1 cellular context compared by ENCODE assay signal in genomic region chr14:103628684-103629502, GRCh38.
TF ChIP-seq lines count a peak whose summit lies in the region.

TSS of gene KLC1 (plus strand) at chr14:103629211. CDS start at chr14:103654565, 25,354 bp downstream.

TF ChIP-seq in GM12878, 131 proteins besides CTCF, POLR2A, EP300 and RAD21 (continued from another document and continues in another):
- TF ChIP-seq BCLAF1 (IDR thresholded peaks at IDR 0.05) (no peak), SMAD5 (IDR thresholded peaks at IDR 0.05; ENCODE audit: low read depth) (peak; percentile 50; the same call in 1 of the 2 replicates), HDAC2 (IDR thresholded peaks at IDR 0.05) (no peak), ZNF24 (IDR thresholded peaks at IDR 0.05) (peak; percentile 21; the same call in 1 of the 2 replicates), YBX1 (IDR thresholded peaks at IDR 0.05) (no peak), POLR2AphosphoS5 (IDR thresholded peaks at IDR 0.05; ENCODE audit: low read length) (peak; percentile 78), PBX3 (IDR thresholded peaks at IDR 0.05; ENCODE audit: insufficient replicate concordance, low read depth, low read length) (no peak), NFYA (IDR thresholded peaks at IDR 0.05; ENCODE audit: borderline replicate concordance, low read depth, low read length) (no peak), MLLT1 (IDR thresholded peaks at IDR 0.05) (no peak), IRF5 (IDR thresholded peaks at IDR 0.05; ENCODE audit: borderline replicate concordance) (no peak), FOXK2 (IDR thresholded peaks at IDR 0.05) (no peak), BACH1 (IDR thresholded peaks at IDR 0.05; ENCODE audit: borderline replicate concordance) (peak; percentile 80), ETV6 (conservative IDR thresholded peaks at IDR 0.05 in 1 of 2, IDR thresholded peaks at IDR 0.05 in 1 of 2; ENCODE audit: borderline replicate concordance in 1 of 2, low read depth in 1 of 2) (no peak), CHD2 (IDR thresholded peaks at IDR 0.05; ENCODE audit: borderline replicate concordance, low read depth, low read length) (peak; percentile 37; the same call in 1 of the 2 replicates), IRF3 (IDR thresholded peaks at IDR 0.05) (no peak), ZNF384 (IDR thresholded peaks at IDR 0.05; ENCODE audit: borderline replicate concordance, low read depth, low read length) (no peak), MTA2 (IDR thresholded peaks at IDR 0.05; ENCODE audit: low read depth) (no peak), PAX5 (IDR thresholded peaks at IDR 0.05; ENCODE audit: borderline replicate concordance, low read depth, low read length) (no peak), NR2F1 (conservative IDR thresholded peaks at IDR 0.05) (peak; percentile 43), ZBTB11 (CRISPR knock-in tag; IDR thresholded peaks at IDR 0.05) (no peak), RELB (IDR thresholded peaks at IDR 0.05; ENCODE audit: low read depth) (no peak), CBX3 (IDR thresholded peaks at IDR 0.05; ENCODE audit: borderline replicate concordance, low read depth) (no peak), GABPA (IDR thresholded peaks at IDR 0.05; ENCODE audit: low read depth) (no peak), IRF4 (IDR thresholded peaks at IDR 0.05; ENCODE audit: low read depth, low read length) (no peak), CHD4 (IDR thresholded peaks at IDR 0.05) (no peak), ASH2L (IDR thresholded peaks at IDR 0.05; ENCODE audit: borderline replicate concordance, low read depth) (0 out of 2 replicates have a peak, but pooled peaks have one; percentile 16), MXI1 (IDR thresholded peaks at IDR 0.05; ENCODE audit: low read depth, low read length) (no peak), ZNF687 (IDR thresholded peaks at IDR 0.05) (peak; percentile 71), ATF3 (IDR thresholded peaks at IDR 0.05; ENCODE audit: borderline replicate concordance, extremely low read depth, low read depth, low read length) (peak; percentile 36; the same call in 1 of the 2 replicates), LARP7 (IDR thresholded peaks at IDR 0.05) (peak; percentile 90), CHD1 (IDR thresholded peaks at IDR 0.05; ENCODE audit: low read depth, low read length) (no peak), YY1 (IDR thresholded peaks at IDR 0.05; ENCODE audit: low read depth, low read length) (peak; percentile 96), FOXM1 (IDR thresholded peaks at IDR 0.05; ENCODE audit: low read depth, low read length) (no peak), RELA (IDR thresholded peaks at IDR 0.05; ENCODE audit: borderline replicate concordance, partially characterized antibody) (no peak), RFX5 (IDR thresholded peaks at IDR 0.05; ENCODE audit: low read depth, low read length) (no peak), CBX5 (IDR thresholded peaks at IDR 0.05; ENCODE audit: low read depth) (no peak), PAX8 (IDR thresholded peaks at IDR 0.05) (no peak), POLR2AphosphoS2 (IDR thresholded peaks at IDR 0.05; ENCODE audit: low read depth, low read length) (peak; percentile 83; the same call in 1 of the 2 replicates), MYC (IDR thresholded peaks at IDR 0.05; ENCODE audit: insufficient read depth, insufficient read length, insufficient replicate concordance, low read length, severe bottlenecking) (no peak), SIN3A (IDR thresholded peaks at IDR 0.05; ENCODE audit: low read depth, low read length) (0 out of 2 replicates have a peak, but pooled peaks have one; percentile 24), TCF7 (IDR thresholded peaks at IDR 0.05; ENCODE audit: borderline replicate concordance) (no peak), BRCA1 (IDR thresholded peaks at IDR 0.05; ENCODE audit: low read depth, low read length) (peak; percentile 42; the same call in 1 of the 2 replicates), STAT3 (IDR thresholded peaks at IDR 0.05; ENCODE audit: low read depth, low read length) (no peak)
